Comparison of ENCODE assay signal across 8 cellular contexts in genomic region chr7:158818325-158819213, GRCh38. TPM values are rescaled to one million over a fixed set of nuclear protein-coding genes. Genes with fewer than 3 reads are reported as not detected.
DNase-seq lines count a peak whose midpoint lies in the region; ATAC-seq and TF ChIP-seq lines count a peak whose summit lies in the region.

No MANE protein-coding gene starts in this region.

- H3K9me3 Mint-ChIP-seq in activated CD4-positive, alpha-beta memory T cell treated with anti-CD3 and anti-CD28 coated beads, Interleukin-2, amount 10 ng/mL, durations not matched to agents 7 days and 5 days, result no peaks in the 10 kb centered on the region

- H3K27ac ChIP-seq in effector memory CD4-positive, alpha-beta T cell (ENCODE audit: insufficient read depth, low read length, poor library complexity, severe bottlenecking), result peak overlapping the region; percentile 96
- peak overlapping the region; percentile 100 for H3K27ac ChIP-seq in mesodermal cell (ENCODE audit: low read depth, low read length, severe bottlenecking)

- peaks cover 38% of the 10 kb centered on the region for H3K36me3 Mint-ChIP-seq in activated CD4-positive, alpha-beta memory T cell treated with anti-CD3 and anti-CD28 coated beads, Interleukin-2, amount 10 ng/mL, durations not matched to agents 7 days and 5 days (ENCODE audit: low read depth)

- no peaks in the 10 kb centered on the region for H3K36me3 ChIP-seq in effector memory CD4-positive, alpha-beta T cell (ENCODE audit: control insufficient read depth, insufficient read depth, low read length)
- H3K36me3 ChIP-seq in mesodermal cell (ENCODE audit: control insufficient read depth, insufficient read depth, low read length), result no peaks in the 10 kb centered on the region

- no peaks in the 10 kb centered on the region for H3K27me3 Mint-ChIP-seq in activated CD4-positive, alpha-beta memory T cell treated with anti-CD3 and anti-CD28 coated beads, Interleukin-2, amount 10 ng/mL, durations not matched to agents 7 days and 5 days

- peak; percentile 20 for TF ChIP-seq POLR2A in NB4 (IDR thresholded peaks at IDR 0.05; ENCODE audit: extremely low read depth, insufficient read length)

- 11 to 23% methylated on average over 5 to 6 of the region's 15 CpGs for WGBS in mesodermal cell (ENCODE audit: insufficient coverage in 2 of 2), 2 experiments

- H3K27me3 ChIP-seq in effector memory CD4-positive, alpha-beta T cell (replicated peaks; ENCODE audit: control insufficient read depth, insufficient read depth, low read length, poor library complexity, severe bottlenecking), result no peaks in the 10 kb centered on the region

- POLR2A ChIA-PET in activated CD4-positive, alpha-beta memory T cell treated with anti-CD3 and anti-CD28 coated beads, Interleukin-2, amount 10 ng/mL, durations not matched to agents 7 days and 5 days (lab: Charles Lee), result interaction anchor here (0.8 to 2.8 kb wide), 9 partner anchors 8 to 113 kb away, joined by 3 to 34 read pairs (median 5); partner anchors contain the start of genes ESYT2 and NCAPG2

- H3K27ac Mint-ChIP-seq in activated CD4-positive, alpha-beta memory T cell treated with anti-CD3 and anti-CD28 coated beads, Interleukin-2, amount 10 ng/mL, durations not matched to agents 7 days and 5 days, result peak overlapping the region; percentile 92

- DNase-seq in NCI-H1417 (lab: John Stamatoyannopoulos, UW), result peak in 2 of 3 experiments; percentile 51 to 80
- DNase-seq in NCI-H1417 treated with DMSO at 0.1 percent for 48 hours (lab: John Stamatoyannopoulos, UW), result no peak
- DNase-seq in NB4 (ENCODE audit: low read depth), result peak; percentile 94
- DNase-seq in activated CD4-positive, alpha-beta memory T cell treated with anti-CD3 and anti-CD28 coated beads, Interleukin-2, amount 10 ng/mL, durations not matched to agents 7 days and 5 days, result peak; percentile 83
- peak; percentile 46 to 67 (median 62) for DNase-seq in effector memory CD4-positive, alpha-beta T cell
- peak; percentile 45 to 61 for DNase-seq in stimulated activated CD8-positive, alpha-beta memory T cell treated with anti-CD3 and anti-CD28 coated beads, Interleukin-2, amount 100 ng/mL, for 1 hour (ENCODE audit: low read depth in 2 of 2)

- no peak for TF ChIP-seq CTCF in NB4 (IDR thresholded peaks at IDR 0.05; ENCODE audit: low read depth, low read length)

- CTCF ChIA-PET in activated CD4-positive, alpha-beta memory T cell treated with anti-CD3 and anti-CD28 coated beads, Interleukin-2, amount 10 ng/mL, durations not matched to agents 7 days and 5 days (lab: Charles Lee), result interaction anchor here (0.6 to 2.1 kb wide), 2 partner anchors 69 to 158 kb away, joined by 3 to 8 read pairs; no protein-coding TSS in a partner anchor

- H3K9me3 ChIP-seq in effector memory CD4-positive, alpha-beta T cell (ENCODE audit: control insufficient read depth, low read length), result no peaks in the 10 kb centered on the region
- no peaks in the 10 kb centered on the region for H3K9me3 ChIP-seq in mesodermal cell (ENCODE audit: control insufficient read depth, low read length)

- peak overlapping the region; percentile 87 for H3K4me3 Mint-ChIP-seq in activated CD4-positive, alpha-beta memory T cell treated with anti-CD3 and anti-CD28 coated beads, Interleukin-2, amount 10 ng/mL, durations not matched to agents 7 days and 5 days

- peaks cover 91% of the 10 kb centered on the region for H3K4me1 Mint-ChIP-seq in activated CD4-positive, alpha-beta memory T cell treated with anti-CD3 and anti-CD28 coated beads, Interleukin-2, amount 10 ng/mL, durations not matched to agents 7 days and 5 days

- H3K4me1 ChIP-seq in effector memory CD4-positive, alpha-beta T cell (ENCODE audit: control insufficient read depth, insufficient read depth, low read length, poor library complexity, severe bottlenecking), result peaks cover 71% of the 10 kb centered on the region
- peaks cover 57% of the 10 kb centered on the region for H3K4me1 ChIP-seq in mesodermal cell (ENCODE audit: control insufficient read depth, insufficient read depth, low read length, poor library complexity, severe bottlenecking)

- peak; percentile 95 for ATAC-seq in HG02642 (IDR thresholded peaks at IDR 0.05; ENCODE audit: poor library complexity, unreplicated experiment)

- H3K4me3 ChIP-seq in NB4 (ENCODE audit: low read depth, low read length) (peak overlapping the region; percentile 42), mesodermal cell (ENCODE audit: extremely low read depth, insufficient read depth, low read length, poor library complexity, severe bottlenecking) (peak overlapping the region; percentile 16)
- peak overlapping the region; percentile 46 for H3K4me3 ChIP-seq in effector memory CD4-positive, alpha-beta T cell (ENCODE audit: insufficient read depth, low read depth, low read length, poor library complexity, severe bottlenecking)

RNA-seq across cellular contexts. Expression of gene ESYT2, which starts 10.7 kb away (rescaled TPM):
- 100 to 1,000 TPM; 128 to 133 TPM for total RNA-seq in activated CD4-positive, alpha-beta memory T cell treated with anti-CD3 and anti-CD28 coated beads, Interleukin-2, amount 10 ng/mL, durations not matched to agents 7 days and 5 days
- 32.4 TPM for polyA plus RNA-seq in mesodermal cell (2013, experiment 1 of 2)
- 32.1 TPM for polyA plus RNA-seq in mesodermal cell (2013, experiment 2 of 2)

RNA-seq across cellular contexts. Expression of gene DYNC2I1, which starts 37.8 kb away (rescaled TPM):
- total RNA-seq in activated CD4-positive, alpha-beta memory T cell treated with anti-CD3 and anti-CD28 coated beads, Interleukin-2, amount 10 ng/mL, durations not matched to agents 7 days and 5 days, result 10 to 100 TPM; 12.2 to 16.1 TPM
- polyA plus RNA-seq in mesodermal cell (2013, experiment 1 of 2), result 11.7 TPM
- 11.5 TPM for polyA plus RNA-seq in mesodermal cell (2013, experiment 2 of 2)
